24 cellular contexts compared by ENCODE assay signal in the genomic region with DNA sequence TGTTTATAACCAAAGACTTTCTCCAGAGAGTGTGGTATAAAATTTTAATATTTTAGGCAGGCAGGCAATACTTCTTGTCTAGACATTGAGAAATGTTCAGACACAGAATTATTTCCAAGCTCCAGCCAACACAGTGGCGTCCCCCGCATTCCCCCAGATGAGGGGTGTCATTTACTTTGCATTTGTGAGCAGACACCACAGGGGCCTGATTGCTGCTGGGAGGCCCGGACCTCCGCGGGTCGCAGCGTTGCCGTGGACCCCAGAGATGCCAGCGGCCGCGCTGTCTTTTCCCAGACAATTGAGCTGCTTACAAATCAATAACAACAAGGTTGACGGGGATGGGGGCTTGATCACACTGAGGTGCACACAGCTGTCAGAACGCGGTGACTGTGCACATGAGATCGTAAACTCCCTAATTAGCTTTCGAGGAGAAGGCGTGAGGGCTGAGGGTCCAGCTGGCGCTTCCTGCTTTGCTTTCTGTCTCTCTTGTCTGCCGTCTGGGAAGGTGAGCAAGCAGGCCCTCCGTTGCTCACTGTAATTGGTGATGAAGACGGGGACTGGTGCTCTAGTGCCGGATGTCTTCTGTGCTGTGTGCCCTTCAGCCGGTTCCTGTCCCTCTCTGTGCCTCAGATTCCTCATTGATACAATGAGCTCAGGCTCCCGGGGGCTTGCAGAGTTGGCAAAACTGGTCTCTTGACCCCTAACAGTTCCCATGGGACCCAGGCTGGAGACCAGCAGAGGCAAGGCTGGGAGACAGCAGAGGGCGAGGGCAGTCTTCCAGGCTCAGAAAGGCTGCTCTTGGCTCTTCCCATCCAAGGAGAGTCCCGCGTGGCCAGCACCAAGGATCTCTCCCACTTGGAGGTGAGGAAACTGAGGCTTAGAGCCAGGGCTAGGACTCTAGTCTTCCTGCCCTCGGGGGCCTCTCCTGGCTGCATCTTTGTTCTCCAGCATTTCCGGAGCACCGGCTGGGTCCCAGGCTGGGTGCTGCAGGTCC.
DNase-seq lines count a peak whose midpoint lies in the region; ATAC-seq, FAIRE-seq and TF ChIP-seq lines count a peak whose summit lies in the region.
"Had no signal": no experiment of that assay in that cellular context is flagged by ENCODE, and none has a peak within 500 bp of the region (broad histone marks: within the 10 kb centered on the region; RNA-seq: fewer than 3 reads in every experiment).

No MANE protein-coding gene starts in this region.

- FAIRE-seq in HTR-8/SVneo (lab: Jason Lieb, UNC) = peak; percentile 91

- H3K4me1 ChIP-seq in mesendoderm (ENCODE audit: control insufficient read depth, low read depth, low read length) = no peaks in the 10 kb centered on the region
- peaks cover 0 to 36% (median 8%) of the 10 kb centered on the region in 9 donors for H3K4me1 ChIP-seq in heart right ventricle
- H3K4me1 ChIP-seq: ascending aorta, gastroesophageal sphincter had no signal

- H3K36me3 Mint-ChIP-seq in Calu3 (ENCODE audit: insufficient read depth, unreplicated experiment) = no peaks in the 10 kb centered on the region
- H3K36me3 Mint-ChIP-seq: activated naive CD4-positive, alpha-beta T cell treated with anti-CD3 and anti-CD28 coated beads, Interleukin-2, amount 50 U/mL, for 24 hours; CD8-positive, alpha-beta memory T cell had no signal

- no peak overlapping the region for H3K4ac ChIP-seq in mesendoderm (ENCODE audit: low read depth, low read length)

- H3K27ac Mint-ChIP-seq in Calu3 (ENCODE audit: unreplicated experiment) = no peak overlapping the region
- H3K27ac Mint-ChIP-seq: activated CD4-positive, alpha-beta memory T cell treated with anti-CD3 and anti-CD28 coated beads, Interleukin-2, amount 10 ng/mL, durations not matched to agents 7 days and 5 days; activated naive CD4-positive, alpha-beta T cell treated with anti-CD3 and anti-CD28 coated beads, Interleukin-2, amount 50 U/mL, for 24 hours; stimulated activated naive CD8-positive, alpha-beta T cell treated with anti-CD3 and anti-CD28 coated beads, Interleukin-15, Interleukin-2, amounts not matched to agents 100 ng/mL and 50 ng/mL, for 24 hours had no signal

- H3K4me3 ChIP-seq in WERI-Rb-1 (ENCODE audit: low read depth, low read length) = no peak overlapping the region
- no peak overlapping the region for H3K4me3 ChIP-seq in mesendoderm (ENCODE audit: low read length)
- H3K4me3 ChIP-seq in heart right ventricle = no peak overlapping the region
- H3K4me3 ChIP-seq: ascending aorta, esophagus muscularis mucosa, gastroesophageal sphincter, ovary, transverse colon had no signal

- H3K9ac ChIP-seq in mesendoderm (ENCODE audit: low read length) = no peak overlapping the region

- no TSS peak for BruUV-seq in Calu3 (replicated peaks; lab: Mats Ljungman, UMichigan)

- H3K23ac ChIP-seq in mesendoderm (ENCODE audit: low read length) = no peak overlapping the region

- H3K56ac ChIP-seq in mesendoderm (ENCODE audit: low read length) = peak overlapping the region; percentile 73

- no peak overlapping the region for H4K8ac ChIP-seq in mesendoderm (ENCODE audit: low read depth, low read length)

- CTCF ChIA-PET in Calu3 (lab: Charles Lee) = interaction anchor here (0.6 kb wide), 1 partner anchor 19 kb away, joined by 3 read pairs; no protein-coding TSS in a partner anchor

- no peak overlapping the region for H3K18ac ChIP-seq in mesendoderm (ENCODE audit: low read length)

- ATAC-seq in heart right ventricle = no peak
- ATAC-seq: gastroesophageal sphincter had no signal

- no peak overlapping the region for H3K4me2 ChIP-seq in mesendoderm (ENCODE audit: low read length)

- no peak overlapping the region for H4K5ac ChIP-seq in mesendoderm (ENCODE audit: low read length)

- no peaks in the 10 kb centered on the region for H3K9me3 Mint-ChIP-seq in Calu3 (ENCODE audit: low read depth, unreplicated experiment)
- H3K9me3 Mint-ChIP-seq: activated CD4-positive, alpha-beta memory T cell treated with anti-CD3 and anti-CD28 coated beads, Interleukin-2, amount 10 ng/mL, durations not matched to agents 7 days and 5 days; activated naive CD4-positive, alpha-beta T cell treated with anti-CD3 and anti-CD28 coated beads, Interleukin-2, amount 50 U/mL, for 24 hours; CD8-positive, alpha-beta memory T cell; stimulated activated naive CD8-positive, alpha-beta T cell treated with anti-CD3 and anti-CD28 coated beads, Interleukin-15, Interleukin-2, amounts not matched to agents 100 ng/mL and 50 ng/mL, for 24 hours had no signal

- H3K27me3 Mint-ChIP-seq in Calu3 (ENCODE audit: unreplicated experiment) = no peaks in the 10 kb centered on the region
- H3K27me3 Mint-ChIP-seq: activated CD4-positive, alpha-beta memory T cell treated with anti-CD3 and anti-CD28 coated beads, Interleukin-2, amount 10 ng/mL, durations not matched to agents 7 days and 5 days; stimulated activated naive CD8-positive, alpha-beta T cell treated with anti-CD3 and anti-CD28 coated beads, Interleukin-15, Interleukin-2, amounts not matched to agents 100 ng/mL and 50 ng/mL, for 24 hours had no signal

- no peaks in the 10 kb centered on the region for H3K79me1 ChIP-seq in mesendoderm (ENCODE audit: low read length)

- peak; percentile 15 for DNase-seq in DMS 273 treated with DMSO at 0.1 percent for 48 hours (lab: John Stamatoyannopoulos, UW)
- DNase-seq in HTR-8/SVneo (ENCODE audit: insufficient read length, low spot score) = no peak
- DNase-seq in WERI-Rb-1 = peak; percentile 57
- DNase-seq in mesendoderm = peak; percentile 36
- DNase-seq in germinal center (ENCODE audit: low spot score) = no peak
- no peak for DNase-seq in Calu3
- DNase-seq in activated T-cell treated with anti-CD3 and anti-CD28 coated beads for 4 hours = no peak
- no peak for DNase-seq in heart right ventricle
- DNase-seq: activated CD4-positive, alpha-beta memory T cell treated with anti-CD3 and anti-CD28 coated beads, Interleukin-2, amount 10 ng/mL, durations not matched to agents 7 days and 5 days; activated T-cell treated with anti-CD3 and anti-CD28 coated beads, Interleukin-2, amount 50 U/mL, for 48 hours; CD8-positive, alpha-beta memory T cell; cerebellar nuclear complex; effector CD4-positive, alpha-beta T cell; NCI-H187; ovary; SIG-M5; stimulated activated CD4-positive, alpha-beta T cell treated with anti-CD3 and anti-CD28 coated beads, Interleukin-2, amount 100 ng/mL, for 24 hours; transverse colon had no signal

- H2BK15ac ChIP-seq in mesendoderm (replicated peaks; ENCODE audit: low read depth) = no peak overlapping the region

- H3K79me2 ChIP-seq in mesendoderm (ENCODE audit: control insufficient read depth, insufficient read depth, low read length) = no peaks in the 10 kb centered on the region

- H3K9me3 ChIP-seq in WERI-Rb-1 (ENCODE audit: severe bottlenecking) (no peaks in the 10 kb centered on the region), heart right ventricle (no peaks in the 10 kb centered on the region)
- H3K9me3 ChIP-seq: ascending aorta, esophagus muscularis mucosa, gastroesophageal sphincter, ovary, transverse colon had no signal

- intact Hi-C loops in Calu3 (cut with micrococcal nuclease; ENCODE audit: unreplicated experiment) (no loop called here), heart right ventricle (cut with DNase I) (loop anchor here in 1 of 10 donors (10.0 kb wide), 1 partner anchor 181 kb away; no protein-coding TSS in a partner anchor)

- no peaks in the 10 kb centered on the region for H3K4me1 Mint-ChIP-seq in Calu3 (ENCODE audit: low read depth, unreplicated experiment)
- H3K4me1 Mint-ChIP-seq: activated CD4-positive, alpha-beta memory T cell treated with anti-CD3 and anti-CD28 coated beads, Interleukin-2, amount 10 ng/mL, durations not matched to agents 7 days and 5 days; activated naive CD4-positive, alpha-beta T cell treated with anti-CD3 and anti-CD28 coated beads, Interleukin-2, amount 50 U/mL, for 24 hours; CD8-positive, alpha-beta memory T cell had no signal

- H2BK5ac ChIP-seq in mesendoderm (ENCODE audit: low read length) = no peak overlapping the region

- H2BK120ac ChIP-seq in mesendoderm (ENCODE audit: low read depth, low read length) = no peak overlapping the region

- TF ChIP-seq CTCF in WERI-Rb-1 (IDR thresholded peaks at IDR 0.05; ENCODE audit: low read depth, low read length) (no peak), Calu3 (IDR thresholded peaks at IDR 0.05; ENCODE audit: unreplicated experiment) (no peak), heart right ventricle (IDR thresholded peaks at IDR 0.05) (no peak)

- H3K27me3 ChIP-seq in WERI-Rb-1 (ENCODE audit: insufficient read depth, low read depth, severe bottlenecking) (no peaks in the 10 kb centered on the region), mesendoderm (ENCODE audit: insufficient read depth, low read length, poor library complexity) (no peaks in the 10 kb centered on the region), heart right ventricle (peaks cover 0 to 2% (median 0%) of the 10 kb centered on the region in 7 donors)
- H3K27me3 ChIP-seq: ascending aorta, ovary, transverse colon had no signal

- H3K27ac ChIP-seq in WERI-Rb-1 (peak overlapping the region; percentile 71), mesendoderm (ENCODE audit: low read depth, low read length) (no peak overlapping the region), heart right ventricle (no peak overlapping the region)
- H3K27ac ChIP-seq: ascending aorta, esophagus muscularis mucosa, gastroesophageal sphincter, ovary, transverse colon, VCaP had no signal

- H3K4me3 Mint-ChIP-seq in Calu3 (ENCODE audit: low read depth, unreplicated experiment) = no peak overlapping the region
- H3K4me3 Mint-ChIP-seq: activated CD4-positive, alpha-beta memory T cell treated with anti-CD3 and anti-CD28 coated beads, Interleukin-2, amount 10 ng/mL, durations not matched to agents 7 days and 5 days; activated naive CD4-positive, alpha-beta T cell treated with anti-CD3 and anti-CD28 coated beads, Interleukin-2, amount 50 U/mL, for 24 hours; CD8-positive, alpha-beta memory T cell; stimulated activated naive CD8-positive, alpha-beta T cell treated with anti-CD3 and anti-CD28 coated beads, Interleukin-15, Interleukin-2, amounts not matched to agents 100 ng/mL and 50 ng/mL, for 24 hours had no signal

- WGBS in mesendoderm (ENCODE audit: extremely low coverage, insufficient coverage, low lambda C conversion rate) = no CpG with 5 or more reads among the region's 30 CpGs
- WGBS in heart right ventricle, 2 donors = 78% methylated on average over 30 of the region's 30 CpGs

- H2AK5ac ChIP-seq in mesendoderm (ENCODE audit: low read length) = no peak overlapping the region

- H3K36me3 ChIP-seq in WERI-Rb-1 = no peaks in the 10 kb centered on the region
- H3K36me3 ChIP-seq in mesendoderm (ENCODE audit: control insufficient read depth, insufficient read depth, low read length) = no peaks in the 10 kb centered on the region
- H3K36me3 ChIP-seq in heart right ventricle = no peaks in the 10 kb centered on the region
- H3K36me3 ChIP-seq: ascending aorta, esophagus muscularis mucosa, gastroesophageal sphincter, ovary, transverse colon had no signal

Comparison
In these comparisons a context has a peak if more than half of its experiments do, and no peak if none do; other contexts are left out.
1. DNase-seq: peak in DMS 273 treated with DMSO at 0.1 percent for 48 hours (single experiment), WERI-Rb-1 (single experiment) and mesendoderm (single experiment); none in HTR-8/SVneo (single experiment), germinal center (single experiment), Calu3 (single experiment), activated T-cell treated with anti-CD3 and anti-CD28 coated beads for 4 hours (single experiment) and heart right ventricle (0 of 2).